ENCODE assay signal across 1 cellular context in genomic region chr10:84237199-84238051, GRCh38.
TF ChIP-seq lines count a peak whose summit lies in the region.

No MANE protein-coding gene starts in this region.

TF ChIP-seq in K562, 482 proteins besides CTCF, POLR2A, EP300 and RAD21 (continued from another document):
- TF ChIP-seq HES1 (IDR thresholded peaks at IDR 0.05; ENCODE audit: low read depth): no peak
- TF ChIP-seq RAD51 (IDR thresholded peaks at IDR 0.05; ENCODE audit: borderline replicate concordance, low read depth): no peak
- no peak for TF ChIP-seq E2F5 (CRISPR knock-in tag; IDR thresholded peaks at IDR 0.05)
- no peak for TF ChIP-seq ZNF282 (CRISPR knock-in tag; IDR thresholded peaks at IDR 0.05)
- TF ChIP-seq RBBP5 (IDR thresholded peaks at IDR 0.05; ENCODE audit: borderline replicate concordance, insufficient read depth, low read length, poor library complexity, severe bottlenecking): no peak
- TF ChIP-seq CBX3 (IDR thresholded peaks at IDR 0.05; ENCODE audit: borderline replicate concordance in 1 of 2, low read length in 2 of 2): peak in 1 of 2 experiments; percentile 80; a peak in 1 of 3 replicates
- no peak for TF ChIP-seq ADNP (tag; IDR thresholded peaks at IDR 0.05)
- TF ChIP-seq OTX1 (CRISPR knock-in tag; IDR thresholded peaks at IDR 0.05): no peak
- 0 out of 2 replicates have a peak, but pooled peaks have one; percentile 30 for TF ChIP-seq ZBTB1 (CRISPR knock-in tag; IDR thresholded peaks at IDR 0.05; ENCODE audit: borderline replicate concordance, low read depth)
- TF ChIP-seq, protein P1, sequence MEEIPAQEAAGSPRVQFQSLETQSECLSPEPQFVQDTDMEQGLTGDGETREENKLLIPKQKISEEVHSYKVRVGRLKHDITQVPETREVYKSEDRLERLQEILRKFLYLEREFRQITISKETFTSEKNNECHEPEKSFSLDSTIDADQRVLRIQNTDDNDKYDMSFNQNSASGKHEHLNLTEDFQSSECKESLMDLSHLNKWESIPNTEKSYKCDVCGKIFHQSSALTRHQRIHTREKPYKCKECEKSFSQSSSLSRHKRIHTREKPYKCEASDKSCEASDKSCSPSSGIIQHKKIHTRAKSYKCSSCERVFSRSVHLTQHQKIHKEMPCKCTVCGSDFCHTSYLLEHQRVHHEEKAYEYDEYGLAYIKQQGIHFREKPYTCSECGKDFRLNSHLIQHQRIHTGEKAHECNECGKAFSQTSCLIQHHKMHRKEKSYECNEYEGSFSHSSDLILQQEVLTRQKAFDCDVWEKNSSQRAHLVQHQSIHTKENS (CRISPR knock-in tag; IDR thresholded peaks at IDR 0.05): no peak
- TF ChIP-seq RFX1 (IDR thresholded peaks at IDR 0.05): no peak
- TF ChIP-seq, protein P2, sequence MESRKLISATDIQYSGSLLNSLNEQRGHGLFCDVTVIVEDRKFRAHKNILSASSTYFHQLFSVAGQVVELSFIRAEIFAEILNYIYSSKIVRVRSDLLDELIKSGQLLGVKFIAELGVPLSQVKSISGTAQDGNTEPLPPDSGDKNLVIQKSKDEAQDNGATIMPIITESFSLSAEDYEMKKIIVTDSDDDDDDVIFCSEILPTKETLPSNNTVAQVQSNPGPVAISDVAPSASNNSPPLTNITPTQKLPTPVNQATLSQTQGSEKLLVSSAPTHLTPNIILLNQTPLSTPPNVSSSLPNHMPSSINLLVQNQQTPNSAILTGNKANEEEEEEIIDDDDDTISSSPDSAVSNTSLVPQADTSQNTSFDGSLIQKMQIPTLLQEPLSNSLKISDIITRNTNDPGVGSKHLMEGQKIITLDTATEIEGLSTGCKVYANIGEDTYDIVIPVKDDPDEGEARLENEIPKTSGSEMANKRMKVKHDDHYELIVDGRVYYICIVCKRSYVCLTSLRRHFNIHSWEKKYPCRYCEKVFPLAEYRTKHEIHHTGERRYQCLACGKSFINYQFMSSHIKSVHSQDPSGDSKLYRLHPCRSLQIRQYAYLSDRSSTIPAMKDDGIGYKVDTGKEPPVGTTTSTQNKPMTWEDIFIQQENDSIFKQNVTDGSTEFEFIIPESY (CRISPR knock-in tag; IDR thresholded peaks at IDR 0.05): peak; percentile 97
- no peak for TF ChIP-seq EWSR1 (IDR thresholded peaks at IDR 0.05; ENCODE audit: borderline replicate concordance, low read depth, partially characterized antibody)
- TF ChIP-seq SPI1 (IDR thresholded peaks at IDR 0.05; ENCODE audit: borderline replicate concordance, low read depth, low read length): no peak
- TF ChIP-seq NRF1 (conservative IDR thresholded peaks at IDR 0.05 in 1 of 2, IDR thresholded peaks at IDR 0.05 in 1 of 2): peak; percentile 40 to 56
- TF ChIP-seq, protein P3, sequence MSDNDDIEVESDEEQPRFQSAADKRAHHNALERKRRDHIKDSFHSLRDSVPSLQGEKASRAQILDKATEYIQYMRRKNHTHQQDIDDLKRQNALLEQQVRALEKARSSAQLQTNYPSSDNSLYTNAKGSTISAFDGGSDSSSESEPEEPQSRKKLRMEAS (CRISPR knock-in tag; IDR thresholded peaks at IDR 0.05): peak; percentile 60; the same call in 1 of the 2 replicates
- TF ChIP-seq L3MBTL2 (IDR thresholded peaks at IDR 0.05): peak; percentile 94
- no peak for TF ChIP-seq NR2F6 (CRISPR knock-in tag; IDR thresholded peaks at IDR 0.05)
- TF ChIP-seq TRIM25 (IDR thresholded peaks at IDR 0.05; ENCODE audit: borderline replicate concordance): no peak
- no peak for TF ChIP-seq SNAPC5 (CRISPR knock-in tag; IDR thresholded peaks at IDR 0.05)
